ENCODE assay signal across 8 cellular contexts in the genomic region with DNA sequence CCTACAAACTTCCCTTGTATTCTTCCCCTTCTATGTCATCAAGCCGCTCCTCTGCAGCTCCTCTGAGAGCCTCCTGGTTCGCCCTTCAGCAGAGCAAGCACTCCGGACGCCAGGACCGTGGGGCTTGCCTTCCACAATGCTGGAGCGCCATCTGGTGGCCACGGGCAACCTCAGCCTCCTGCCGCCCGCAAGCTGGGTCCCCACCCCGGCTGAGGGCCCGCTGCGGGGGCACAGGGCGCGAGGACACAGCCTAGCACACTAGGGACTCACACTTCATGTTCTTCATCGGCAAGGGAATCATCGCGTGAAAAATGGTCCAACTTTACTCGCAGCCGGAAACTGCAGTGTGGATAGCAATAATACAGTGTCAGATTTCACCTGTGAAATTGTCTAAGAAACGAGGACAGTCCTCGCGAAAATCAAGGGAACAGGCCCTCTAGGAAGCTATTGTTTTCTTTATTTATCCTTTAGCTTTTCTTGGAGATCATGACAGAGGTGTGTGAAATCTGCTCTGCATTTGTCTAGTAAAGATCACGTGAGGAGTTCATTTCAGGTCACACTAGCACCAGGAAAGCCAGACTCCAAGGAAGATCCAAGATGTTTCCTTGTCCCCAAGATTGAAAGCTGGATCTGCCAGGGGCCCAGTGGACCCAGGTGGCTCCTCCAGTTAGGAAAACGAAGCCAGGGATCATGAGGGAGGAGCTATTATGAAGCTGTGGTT. TPM values are rescaled to one million over a fixed set of nuclear protein-coding genes. Genes with fewer than 3 reads are reported as not detected.
A peak's percentile ranks its signal among the peaks of the same experiment; 100 is the strongest.
DNase-seq lines count a peak whose midpoint lies in the region; ATAC-seq and TF ChIP-seq lines count a peak whose summit lies in the region.

No MANE protein-coding gene starts in this region.

- H3K36me3 Mint-ChIP-seq in osteocyte (ENCODE audit: unreplicated experiment) = no peaks in the 10 kb centered on the region

- ATAC-seq in GM21786 (IDR thresholded peaks at IDR 0.05; ENCODE audit: unreplicated experiment) = peak; percentile 96
- peak; percentile 59 for ATAC-seq in thoracic aorta (ENCODE audit: insufficient number of reproducible peaks, low FRiP score, low read depth)

- H3K36me3 ChIP-seq in MG63 (no peaks in the 10 kb centered on the region), SJSA1 (no peaks in the 10 kb centered on the region), thoracic aorta (no peaks in the 10 kb centered on the region)

- H3K9me3 Mint-ChIP-seq in osteocyte (ENCODE audit: unreplicated experiment) = no peaks in the 10 kb centered on the region

- no peaks in the 10 kb centered on the region for H3K9me3 ChIP-seq in MG63
- H3K9me3 ChIP-seq in SJSA1 (replicated peaks) = no peaks in the 10 kb centered on the region
- H3K9me3 ChIP-seq in thoracic aorta = no peaks in the 10 kb centered on the region

- peaks cover 16% of the 10 kb centered on the region for H3K4me1 Mint-ChIP-seq in osteocyte (ENCODE audit: unreplicated experiment)

- H3K27me3 ChIP-seq in MG63 = no peaks in the 10 kb centered on the region
- H3K27me3 ChIP-seq in SJSA1 (replicated peaks) = no peaks in the 10 kb centered on the region
- no peaks in the 10 kb centered on the region for H3K27me3 ChIP-seq in thoracic aorta (replicated peaks; ENCODE audit: insufficient read depth)

- H3K4me3 Mint-ChIP-seq in osteocyte (ENCODE audit: unreplicated experiment) = peak overlapping the region; percentile 44

- H3K27ac Mint-ChIP-seq in osteocyte (ENCODE audit: unreplicated experiment) = peak overlapping the region; percentile 87

- H3K27me3 Mint-ChIP-seq in osteocyte (ENCODE audit: unreplicated experiment) = no peaks in the 10 kb centered on the region

- DNase-seq in DMS153 treated with DMSO at 0.1 percent for 48 hours (lab: John Stamatoyannopoulos, UW; ENCODE audit: unreplicated experiment) = peak; percentile 73
- DNase-seq in MG63 = peak; percentile 83
- peak; percentile 74 to 94 for DNase-seq in SJSA1 (ENCODE audit: low read depth in 1 of 2, low spot score in 2 of 2)
- peak; percentile 84 for DNase-seq in activated gamma-delta T cell treated with Interleukin-2 at 50 U/mL for 16 hours
- DNase-seq in germinal center (ENCODE audit: low spot score) = peak; percentile 91
- peak; percentile 97 for DNase-seq in osteocyte (ENCODE audit: extremely low spot score, unreplicated experiment)
- DNase-seq in thoracic aorta (ENCODE audit: low spot score) = peak; percentile 58

- H3K4me1 ChIP-seq in SJSA1 (replicated peaks) (peaks cover 6% of the 10 kb centered on the region; the same call in 1 of the 2 replicates), thoracic aorta (ENCODE audit: control insufficient read depth in 1 of 2, low read depth in 2 of 2) (peaks cover 0 to 21% of the 10 kb centered on the region in 2 donors)

- H3K4me3 ChIP-seq in MG63 (no peak overlapping the region), SJSA1 (no peak overlapping the region), thoracic aorta (no peak overlapping the region)

- H3K27ac ChIP-seq in SJSA1 (no peak overlapping the region), thoracic aorta (no peak overlapping the region)

- TF ChIP-seq CTCF in osteocyte (IDR thresholded peaks at IDR 0.05) (peak; percentile 100), thoracic aorta (IDR thresholded peaks at IDR 0.05) (peak; percentile 98)

RNA-seq across cellular contexts. Expression of gene PRLH, which starts 5.8 kb away (rescaled TPM):
- not detected in 2 replicates for total RNA-seq in MG63 (2014; rRNA removed; shearing (Covaris generic); ENCODE audit: low replicate concordance)
- total RNA-seq in SJSA1 (2014; rRNA removed; shearing (Covaris generic)) = not detected in 2 replicates
- not detected in 2 replicates for total RNA-seq in osteocyte
- not detected for total RNA-seq in thoracic aorta

RNA-seq across cellular contexts. Expression of gene RAB17, which starts 18.4 kb away (rescaled TPM):
- not detected in 2 replicates for total RNA-seq in MG63 (2014; rRNA removed; shearing (Covaris generic); ENCODE audit: low replicate concordance)
- total RNA-seq in SJSA1 (2014; rRNA removed; shearing (Covaris generic)) = 0.21 and 0.28 TPM in 2 replicates
- total RNA-seq in osteocyte (3.9 and 5.2 TPM in 2 replicates), thoracic aorta (1 to 10 TPM; 6.4 to 6.5 TPM)

RNA-seq across cellular contexts. Expression of gene LRRFIP1, which starts 55.2 kb away (rescaled TPM):
- total RNA-seq in MG63 (2014; rRNA removed; shearing (Covaris generic); ENCODE audit: low replicate concordance) = 33.5 and 52.8 TPM in 2 replicates
- 49.5 and 76.7 TPM in 2 replicates for total RNA-seq in SJSA1 (2014; rRNA removed; shearing (Covaris generic))
- 78.9 and 79.9 TPM in 2 replicates for total RNA-seq in osteocyte
- total RNA-seq in thoracic aorta = 100 to 1,000 TPM; 196 to 244 TPM
